ENCODE assay signal across 20 cellular contexts in the genomic region with DNA sequence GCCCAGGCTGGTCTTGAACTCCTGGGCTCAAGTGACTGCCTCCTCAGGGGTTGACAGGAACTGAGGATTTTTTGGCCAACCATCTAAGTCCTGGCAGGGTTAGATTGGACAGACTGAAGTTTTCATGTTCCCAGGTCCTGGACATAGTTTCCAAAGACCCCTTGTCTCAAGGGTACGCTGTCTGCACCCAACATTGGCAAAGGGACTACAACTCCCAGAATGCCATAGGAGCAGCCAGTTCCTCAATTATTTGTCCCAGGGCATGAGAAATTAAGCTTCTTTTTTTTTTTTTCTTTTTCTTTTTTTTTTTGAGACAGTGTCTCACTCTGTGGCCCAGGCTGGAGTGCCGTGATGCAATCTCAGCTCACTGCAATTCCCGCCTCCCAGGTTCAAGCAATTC. TPM values are rescaled to one million over a fixed set of nuclear protein-coding genes. Genes with fewer than 3 reads are reported as not detected.
"Had no signal": no experiment of that assay in that cellular context is flagged by ENCODE, and none has a peak within 500 bp of the region (broad histone marks: within the 10 kb centered on the region; RNA-seq: fewer than 3 reads in every experiment).

No MANE protein-coding gene starts in this region.

- H3K36me3 ChIP-seq: uterus had no signal

- H3K27ac ChIP-seq: dorsolateral prefrontal cortex, heart left ventricle, right atrium auricular region, tibial nerve, uterus had no signal

- H3K27me3 ChIP-seq: cardiac muscle cell, dorsolateral prefrontal cortex, heart left ventricle, right atrium auricular region, tibial nerve, uterus had no signal

- FAIRE-seq: frontal cortex, small intestine had no signal

- H3K4me3 ChIP-seq: cardiac muscle cell, dorsolateral prefrontal cortex, heart left ventricle, right atrium auricular region, tibial nerve, uterus had no signal

- DNase-seq: activated CD4-positive, alpha-beta T cell treated with anti-CD3 and anti-CD28 coated beads, Interleukin-2, amount 10 ng/mL, durations not matched to agents 7 days and 5 days; activated CD4-positive, CD25-positive, alpha-beta regulatory T cell; activated CD8-positive, alpha-beta memory T cell treated with anti-CD3 and anti-CD28 coated beads, Interleukin-2, amount 50 U/mL, for 48 hours; activated gamma-delta T cell; activated T-cell treated with anti-CD3 and anti-CD28 coated beads, Interleukin-2, amount 50 U/mL, for 72 hours; dorsolateral prefrontal cortex; heart left ventricle; immature natural killer cell; natural killer cell; small intestine; stimulated activated CD4-positive, alpha-beta T cell treated with anti-CD3 and anti-CD28 coated beads, Interleukin-4, amount 100 ng/mL, for 24 hours; stimulated activated naive CD4-positive, alpha-beta T cell; substantia nigra; uterus had no signal

- H3K9me3 ChIP-seq: heart left ventricle, right atrium auricular region, tibial nerve, uterus had no signal

- ATAC-seq: activated naive CD4-positive, alpha-beta T cell treated with anti-CD3 and anti-CD28 coated beads, Interleukin-2, amount 50 U/mL, for 72 hours; activated T-cell treated with anti-CD3 and anti-CD28 coated beads, Interleukin-2, amount 50 U/mL, for 72 hours; heart left ventricle; natural killer cell had no signal

RNA-seq across cellular contexts. Expression of gene LHB, which starts 30.7 kb away (rescaled TPM):
- total RNA-seq: activated CD4-positive, alpha-beta T cell treated with anti-CD3 and anti-CD28 coated beads, Interleukin-2, amount 10 ng/mL, durations not matched to agents 7 days and 5 days; activated naive CD4-positive, alpha-beta T cell treated with anti-CD3 and anti-CD28 coated beads, Interleukin-2, amount 50 U/mL, for 72 hours; activated T-cell treated with anti-CD3 and anti-CD28 coated beads, Interleukin-2, amount 50 U/mL, for 72 hours; frontal cortex; heart left ventricle; posterior vena cava; right atrium auricular region; uterus had no signal
- polyA plus RNA-seq: cardiac muscle cell, heart left ventricle, immature natural killer cell had no signal
